ENCODE assay signal across 12 cellular contexts in the genomic region with DNA sequence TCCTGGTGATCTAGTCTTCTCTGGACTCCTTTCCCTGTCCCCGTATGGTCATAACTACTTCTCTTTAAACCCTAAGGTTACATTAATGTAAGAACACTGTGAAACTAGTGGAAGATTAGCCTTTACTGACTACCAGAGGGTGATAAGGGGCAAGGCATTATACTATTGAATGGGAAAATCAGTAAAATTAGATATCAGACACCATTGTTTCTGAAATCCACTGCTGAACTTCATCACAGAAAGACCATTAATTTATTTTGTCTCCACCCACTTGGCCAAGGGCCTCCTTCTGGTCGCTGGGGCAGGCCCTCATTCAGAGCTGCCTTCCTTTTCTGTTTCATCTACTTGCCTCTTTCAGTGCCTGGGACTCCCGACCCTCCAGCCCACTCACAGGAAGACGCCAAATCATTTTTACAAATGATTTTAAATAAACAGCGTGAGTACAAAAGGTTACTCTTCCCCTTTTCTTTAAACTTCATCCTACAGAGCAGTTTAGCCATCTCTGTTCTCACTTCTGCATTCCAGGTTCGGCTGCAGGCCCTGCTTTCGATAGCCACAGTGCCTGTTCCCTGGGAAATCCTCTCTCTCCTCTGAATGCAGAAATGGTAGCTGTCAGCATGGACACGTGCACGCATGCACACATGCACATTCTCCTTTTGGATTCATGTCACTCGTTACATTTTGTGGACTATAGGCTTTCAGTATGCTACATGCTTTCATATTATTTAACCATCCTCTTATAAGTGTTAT.
DNase-seq lines count a peak whose midpoint lies in the region; ATAC-seq and TF ChIP-seq lines count a peak whose summit lies in the region.
"Had no signal": no experiment of that assay in that cellular context is flagged by ENCODE, and none has a peak within 500 bp of the region (broad histone marks: within the 10 kb centered on the region; RNA-seq: fewer than 3 reads in every experiment).

No MANE protein-coding gene starts in this region.

- POLR2A ChIA-PET in MCF 10A (lab: Yijun Ruan, JAX), result no interaction called here

- H3K36me3 Mint-ChIP-seq in MCF 10A (ENCODE audit: insufficient read depth, unreplicated experiment), result no peaks in the 10 kb centered on the region

- peak; percentile 57 for ATAC-seq in GM19328 (IDR thresholded peaks at IDR 0.05; ENCODE audit: unreplicated experiment)
- ATAC-seq in HG03025 (IDR thresholded peaks at IDR 0.05; ENCODE audit: low FRiP score, unreplicated experiment), result peak; percentile 73
- ATAC-seq: HCT116; stimulated activated naive CD8-positive, alpha-beta T cell treated with anti-CD3 and anti-CD28 coated beads, Interleukin-15, amount 100 ng/mL, for 72 hours had no signal

- intact Hi-C loops in MCF 10A (cut with micrococcal nuclease), result loop anchor here (10.0 kb wide), 1 partner anchor 758 kb away; no protein-coding TSS in a partner anchor

- DNase-seq in SIG-M5 treated with dmso at 0.1 percent for 504 hours (lab: John Stamatoyannopoulos, UW; ENCODE audit: unreplicated experiment) (peak; percentile 86), substantia nigra (lab: John Stamatoyannopoulos, UW) (peak in 13 of 49 donors; percentile 9 to 39 (median 22)), MCF 10A (ENCODE audit: unreplicated experiment) (no peak), COLO668 (lab: John Stamatoyannopoulos, UW; ENCODE audit: unreplicated experiment) (no peak), cerebellar nuclear complex (lab: John Stamatoyannopoulos, UW) (no peak)
- DNase-seq: activated CD8-positive, alpha-beta memory T cell treated with anti-CD3 and anti-CD28 coated beads for 24 hours; brain microvascular endothelial cell; stimulated activated naive CD8-positive, alpha-beta T cell treated with anti-CD3 and anti-CD28 coated beads, Interleukin-15, amount 100 ng/mL, for 72 hours had no signal

- TF ChIP-seq CTCF in MCF 10A (IDR thresholded peaks at IDR 0.05; ENCODE audit: unreplicated experiment), result no peak

- H3K4me1 Mint-ChIP-seq in MCF 10A (ENCODE audit: insufficient read depth, unreplicated experiment), result no peaks in the 10 kb centered on the region

- CTCF ChIA-PET in MCF 10A (lab: Yijun Ruan, JAX), result interaction anchor here (1.3 kb wide), 1 partner anchor 10 kb away, joined by 6 read pairs; no protein-coding TSS in a partner anchor

- peak overlapping the region; percentile 67 for H3K27ac ChIP-seq in substantia nigra (ENCODE audit: low read depth, low read length, poor library complexity, severe bottlenecking)
- H3K27ac ChIP-seq: brain microvascular endothelial cell, SJSA1 had no signal

- H3K9me3 Mint-ChIP-seq in MCF 10A (ENCODE audit: unreplicated experiment), result no peaks in the 10 kb centered on the region

- no peak overlapping the region for H3K27ac Mint-ChIP-seq in MCF 10A (ENCODE audit: low read depth, unreplicated experiment)
- H3K27ac Mint-ChIP-seq: stimulated activated naive CD8-positive, alpha-beta T cell treated with anti-CD3 and anti-CD28 coated beads, Interleukin-15, amount 100 ng/mL, for 72 hours had no signal

- no peaks in the 10 kb centered on the region for H3K27me3 Mint-ChIP-seq in MCF 10A (ENCODE audit: insufficient read depth, unreplicated experiment)
- H3K27me3 Mint-ChIP-seq: stimulated activated naive CD8-positive, alpha-beta T cell treated with anti-CD3 and anti-CD28 coated beads, Interleukin-15, amount 100 ng/mL, for 72 hours had no signal

- no peak overlapping the region for H3K4me3 Mint-ChIP-seq in MCF 10A (ENCODE audit: unreplicated experiment)
- H3K4me3 Mint-ChIP-seq: stimulated activated naive CD8-positive, alpha-beta T cell treated with anti-CD3 and anti-CD28 coated beads, Interleukin-15, amount 100 ng/mL, for 72 hours had no signal

- no TSS peak for BruUV-seq in MCF 10A (replicated peaks; lab: Mats Ljungman, UMichigan)
